Comparison of ENCODE assay signal across 8 cellular contexts in genomic region chr2:157468931-157469708, GRCh38. TPM values are rescaled to one million over a fixed set of nuclear protein-coding genes. Genes with fewer than 3 reads are reported as not detected.
DNase-seq lines count a peak whose midpoint lies in the region; ATAC-seq and TF ChIP-seq lines count a peak whose summit lies in the region.

No MANE protein-coding gene starts in this region.

- H3K4me1 ChIP-seq in left ventricle myocardium inferior (no peaks in the 10 kb centered on the region), Peyer's patch (peaks cover 0 to 7% (median 3%) of the 10 kb centered on the region in 4 donors), tibial nerve (peaks cover 0 to 6% (median 0%) of the 10 kb centered on the region in 4 donors)

- ATAC-seq in Right ventricle myocardium superior (ENCODE audit: poor library complexity) (peak; percentile 62), HG02970 (IDR thresholded peaks at IDR 0.05; ENCODE audit: low FRiP score, unreplicated experiment) (peak; percentile 87)

- WGBS in tibial nerve, 2 donors, result 76% methylated on average over 8 of the region's 8 CpGs

- TF ChIP-seq EP300 in tibial nerve (IDR thresholded peaks at IDR 0.05), result peak in 1 of 2 donors; percentile 18

- intact Hi-C loops in Right ventricle myocardium superior (cut with DNase I), result no loop called here
- intact Hi-C loops in left ventricle myocardium inferior (cut with micrococcal nuclease), result no loop called here

- H3K27me3 ChIP-seq in left ventricle myocardium inferior (ENCODE audit: low read depth), result no peaks in the 10 kb centered on the region
- no peaks in the 10 kb centered on the region for H3K27me3 ChIP-seq in Peyer's patch
- H3K27me3 ChIP-seq in tibial nerve, result no peaks in the 10 kb centered on the region

- TF ChIP-seq CTCF in left ventricle myocardium inferior (IDR thresholded peaks at IDR 0.05; ENCODE audit: borderline replicate concordance) (no peak), Peyer's patch (IDR thresholded peaks at IDR 0.05) (no peak), tibial nerve (IDR thresholded peaks at IDR 0.05) (no peak)

- H3K4me3 ChIP-seq in left ventricle myocardium inferior (no peak overlapping the region), Peyer's patch (peak overlapping the region in 1 of 4 donors; percentile 17), tibial nerve (no peak overlapping the region)

- H3K36me3 ChIP-seq in left ventricle myocardium inferior (no peaks in the 10 kb centered on the region), Peyer's patch (no peaks in the 10 kb centered on the region), tibial nerve (no peaks in the 10 kb centered on the region)

- TF ChIP-seq POLR2A in Peyer's patch (IDR thresholded peaks at IDR 0.05) (no peak), tibial nerve (IDR thresholded peaks at IDR 0.05) (no peak)

- H3K27ac ChIP-seq in left ventricle myocardium inferior (replicated peaks), result no peak overlapping the region
- peak overlapping the region; percentile 69 to 83 (median 75) for H3K27ac ChIP-seq in Peyer's patch
- H3K27ac ChIP-seq in tibial nerve, result peak overlapping the region in 3 of 4 donors; percentile 52 to 66 (median 55)

- DNase-seq in Right ventricle myocardium superior, result no peak
- no peak for DNase-seq in left ventricle myocardium inferior
- DNase-seq in Peyer's patch, result peak in 2 of 3 donors; percentile 62 to 64
- peak; percentile 22 for DNase-seq in fibroblast of gingiva (ENCODE audit: low read depth)
- no peak for DNase-seq in tibial nerve (ENCODE audit: low spot score in 2 of 2)
- no peak for DNase-seq in T-helper 9 cell
- DNase-seq in ureter (ENCODE audit: low spot score), result no peak

- no peaks in the 10 kb centered on the region for H3K9me3 ChIP-seq in left ventricle myocardium inferior (replicated peaks)
- no peaks in the 10 kb centered on the region for H3K9me3 ChIP-seq in Peyer's patch
- no peaks in the 10 kb centered on the region for H3K9me3 ChIP-seq in tibial nerve

RNA-seq across cellular contexts. Expression of gene CYTIP, which starts 25.2 kb away (rescaled TPM):
- total RNA-seq in Right ventricle myocardium superior, result 1.1 TPM
- total RNA-seq in left ventricle myocardium inferior, result 0.82 TPM
- total RNA-seq in Peyer's patch, result 100 to 1,000 TPM in 1 of 4 donors, 10 to 100 TPM in 3; 11.8 to 182 (median 21.0) TPM
- total RNA-seq in tibial nerve, result 1 to 10 TPM; 3.7 to 9.3 (median 8.1) TPM
- total RNA-seq in ureter, result 15.8 TPM

Comparison
In these comparisons a context has a peak if more than half of its experiments do, and no peak if none do; other contexts are left out.
1. DNase-seq: peak in Peyer's patch (2 of 3) and fibroblast of gingiva (single experiment); none in Right ventricle myocardium superior (single experiment), left ventricle myocardium inferior (single experiment), tibial nerve (0 of 2), T-helper 9 cell (single experiment) and ureter (single experiment).